Comparison of ENCODE assay signal across 8 cellular contexts in genomic region chr9:5425006-5425628, GRCh38. TPM values are rescaled to one million over a fixed set of nuclear protein-coding genes. Genes with fewer than 3 reads are reported as not detected.
A peak's percentile ranks its signal among the peaks of the same experiment; 100 is the strongest.
DNase-seq lines count a peak whose midpoint lies in the region; ATAC-seq and TF ChIP-seq lines count a peak whose summit lies in the region.

No MANE protein-coding gene starts in this region.

- H3K14ac ChIP-seq in mesenchymal stem cell (ENCODE audit: low read length in 2 of 2): no peak overlapping the region

- POLR2A ChIA-PET in activated CD4-positive, alpha-beta T cell treated with anti-CD3 and anti-CD28 coated beads for 36 hours (lab: Charles Lee): no interaction called here

- no CpG with 5 or more reads among the region's 2 CpGs for WGBS in mesenchymal stem cell

- CTCF ChIA-PET in activated CD4-positive, alpha-beta T cell treated with anti-CD3 and anti-CD28 coated beads for 36 hours (lab: Charles Lee): interaction anchor here (0.5 to 4.7 kb wide), 17 partner anchors 12 to 1055 kb away, joined by 3 to 31 read pairs (median 3); no protein-coding TSS in a partner anchor

- no peak overlapping the region for H2BK15ac ChIP-seq in mesenchymal stem cell (ENCODE audit: low read depth, poor library complexity, severe bottlenecking)

- no peak for TF ChIP-seq POLR2A in NB4 (IDR thresholded peaks at IDR 0.05; ENCODE audit: extremely low read depth, insufficient read length)

- H3K4me1 ChIP-seq in mesenchymal stem cell (ENCODE audit: control insufficient read depth, insufficient read depth, low read depth, low read length): no peaks in the 10 kb centered on the region

- H3K4me1 Mint-ChIP-seq in activated CD4-positive, alpha-beta T cell treated with anti-CD3 and anti-CD28 coated beads for 36 hours: peaks cover 15% of the 10 kb centered on the region
- H3K4me1 Mint-ChIP-seq in activated T-helper 17 cell treated with anti-CD3 and anti-CD28 coated beads, Interleukin-2, amount 50 U/mL, for 72 hours: peaks cover 20% of the 10 kb centered on the region

- ATAC-seq in activated CD4-positive, alpha-beta T cell treated with anti-CD3 and anti-CD28 coated beads for 36 hours: peak; percentile 78
- ATAC-seq in activated T-helper 17 cell treated with anti-CD3 and anti-CD28 coated beads, Interleukin-2, amount 50 U/mL, for 72 hours (replicated peaks): peak; percentile 59
- ATAC-seq in GM21723 (IDR thresholded peaks at IDR 0.05; ENCODE audit: unreplicated experiment) (no peak), HG02840 (IDR thresholded peaks at IDR 0.05; ENCODE audit: low FRiP score, unreplicated experiment) (no peak)

- no peaks in the 10 kb centered on the region for H3K27me3 ChIP-seq in mesenchymal stem cell (ENCODE audit: control insufficient read depth in 1 of 2, insufficient read depth in 1 of 2, low read length in 2 of 2)

- no peaks in the 10 kb centered on the region for H3K27me3 Mint-ChIP-seq in activated CD4-positive, alpha-beta T cell treated with anti-CD3 and anti-CD28 coated beads for 36 hours
- H3K27me3 Mint-ChIP-seq in activated T-helper 17 cell treated with anti-CD3 and anti-CD28 coated beads, Interleukin-2, amount 50 U/mL, for 72 hours: no peaks in the 10 kb centered on the region

- no peak overlapping the region for H4K91ac ChIP-seq in mesenchymal stem cell (ENCODE audit: low read length)

- no peak overlapping the region for H3K23ac ChIP-seq in mesenchymal stem cell (ENCODE audit: low read length in 2 of 2)

- no peak overlapping the region for H3K4ac ChIP-seq in mesenchymal stem cell (ENCODE audit: low read depth in 1 of 2, low read length in 2 of 2)

- H3K79me1 ChIP-seq in mesenchymal stem cell (replicated peaks; ENCODE audit: low read length, poor library complexity, severe bottlenecking): peaks cover 1% of the 10 kb centered on the region

- H2BK12ac ChIP-seq in mesenchymal stem cell (ENCODE audit: low read length in 2 of 2): no peak overlapping the region

- no peak overlapping the region for H3K9ac ChIP-seq in mesenchymal stem cell (ENCODE audit: low read length)

- TF ChIP-seq CTCF in NB4 (IDR thresholded peaks at IDR 0.05; ENCODE audit: low read depth, low read length): peak; percentile 62

- H3K36me3 ChIP-seq in mesenchymal stem cell (ENCODE audit: control insufficient read depth in 1 of 2, insufficient read depth in 2 of 2, low read depth in 1 of 2, low read length in 2 of 2): peaks cover 3 to 16% of the 10 kb centered on the region in 2 experiments

- no peak overlapping the region for H2BK5ac ChIP-seq in mesenchymal stem cell (ENCODE audit: low read depth, low read length, poor library complexity, severe bottlenecking)

- H3K9me3 Mint-ChIP-seq in activated CD4-positive, alpha-beta T cell treated with anti-CD3 and anti-CD28 coated beads for 36 hours (ENCODE audit: low read depth): no peaks in the 10 kb centered on the region
- no peaks in the 10 kb centered on the region for H3K9me3 Mint-ChIP-seq in activated T-helper 17 cell treated with anti-CD3 and anti-CD28 coated beads, Interleukin-2, amount 50 U/mL, for 72 hours

- no peak for DNase-seq in activated CD4-positive, alpha-beta T cell treated with anti-CD3 and anti-CD28 coated beads for 36 hours
- DNase-seq in activated CD4-positive, alpha-beta T cell treated with anti-CD3 and anti-CD28 coated beads for 4 hours: no peak
- peak; percentile 75 for DNase-seq in NB4 (ENCODE audit: low read depth)
- DNase-seq in mesenchymal stem cell: peak; percentile 31
- no peak for DNase-seq in DMS79 treated with DMSO at 0.1 percent for 48 hours (lab: John Stamatoyannopoulos, UW)

- H3K27ac ChIP-seq in mesenchymal stem cell (ENCODE audit: low read length, poor library complexity, severe bottlenecking): no peak overlapping the region

- no peaks in the 10 kb centered on the region for H3K9me3 ChIP-seq in mesenchymal stem cell (ENCODE audit: control insufficient read depth, low read length)

- no peak overlapping the region for H2AK5ac ChIP-seq in mesenchymal stem cell (ENCODE audit: low read length, severe bottlenecking)

- no peak overlapping the region for H3K4me2 ChIP-seq in mesenchymal stem cell (ENCODE audit: low read length, poor library complexity, severe bottlenecking)

- H3K18ac ChIP-seq in mesenchymal stem cell (ENCODE audit: low read depth in 1 of 2, low read length in 2 of 2): no peak overlapping the region

- H3K4me3 ChIP-seq in NB4 (ENCODE audit: low read depth, low read length) (no peak overlapping the region), mesenchymal stem cell (ENCODE audit: insufficient read depth in 1 of 2, low read depth in 1 of 2, low read length in 2 of 2) (no peak overlapping the region)

- intact Hi-C loops in activated CD4-positive, alpha-beta T cell treated with anti-CD3 and anti-CD28 coated beads for 36 hours (cut with DNase I, micrococcal nuclease): loop anchor here (1.0 to 10.0 kb wide), 6 partner anchors 88 to 668 kb away; partner anchors contain the start of genes RLN1 (in 1 of the 2) and RLN2 (in 1 of the 2)

- H4K8ac ChIP-seq in mesenchymal stem cell (ENCODE audit: low read length): no peak overlapping the region

- H2BK120ac ChIP-seq in mesenchymal stem cell (ENCODE audit: low read depth, low read length): no peak overlapping the region

- no peak overlapping the region for H3K4me3 Mint-ChIP-seq in activated CD4-positive, alpha-beta T cell treated with anti-CD3 and anti-CD28 coated beads for 36 hours
- no peak overlapping the region for H3K4me3 Mint-ChIP-seq in activated T-helper 17 cell treated with anti-CD3 and anti-CD28 coated beads, Interleukin-2, amount 50 U/mL, for 72 hours

- no peak overlapping the region for H3K27ac Mint-ChIP-seq in activated CD4-positive, alpha-beta T cell treated with anti-CD3 and anti-CD28 coated beads for 36 hours
- peak overlapping the region; percentile 2 for H3K27ac Mint-ChIP-seq in activated T-helper 17 cell treated with anti-CD3 and anti-CD28 coated beads, Interleukin-2, amount 50 U/mL, for 72 hours

- peaks cover 6% of the 10 kb centered on the region for H3K36me3 Mint-ChIP-seq in activated CD4-positive, alpha-beta T cell treated with anti-CD3 and anti-CD28 coated beads for 36 hours (ENCODE audit: low read depth)
- peaks cover 6% of the 10 kb centered on the region for H3K36me3 Mint-ChIP-seq in activated T-helper 17 cell treated with anti-CD3 and anti-CD28 coated beads, Interleukin-2, amount 50 U/mL, for 72 hours (ENCODE audit: low read depth)

- H2AFZ ChIP-seq in mesenchymal stem cell (ENCODE audit: low read depth, low read length): no peak overlapping the region

RNA-seq across cellular contexts. Expression of gene PLGRKT, which starts 12.6 kb away (rescaled TPM):
- 10 to 100 TPM; 44.0 to 47.9 TPM for total RNA-seq in activated CD4-positive, alpha-beta T cell treated with anti-CD3 and anti-CD28 coated beads for 36 hours
- total RNA-seq in activated T-helper 17 cell treated with anti-CD3 and anti-CD28 coated beads, Interleukin-2, amount 50 U/mL, for 72 hours: 10 to 100 TPM; 25.8 to 26.3 TPM
- polyA plus RNA-seq in mesenchymal stem cell (2013, experiment 1 of 2): 15.5 TPM
- 20.4 TPM for polyA plus RNA-seq in mesenchymal stem cell (2013, experiment 2 of 2)

RNA-seq across cellular contexts. Expression of gene CD274, which starts 25.2 kb away (rescaled TPM):
- total RNA-seq in activated CD4-positive, alpha-beta T cell treated with anti-CD3 and anti-CD28 coated beads for 36 hours: 10 to 100 TPM; 25.0 to 30.1 TPM
- 10 to 100 TPM; 35.2 to 42.2 TPM for total RNA-seq in activated T-helper 17 cell treated with anti-CD3 and anti-CD28 coated beads, Interleukin-2, amount 50 U/mL, for 72 hours
- 3.9 TPM for polyA plus RNA-seq in mesenchymal stem cell (2013, experiment 1 of 2)
- 3.9 TPM for polyA plus RNA-seq in mesenchymal stem cell (2013, experiment 2 of 2)

Comparison
In these comparisons a context has a peak if more than half of its experiments do, and no peak if none do; other contexts are left out.
1. ATAC-seq: peak in activated CD4-positive, alpha-beta T cell treated with anti-CD3 and anti-CD28 coated beads for 36 hours (single experiment) and activated T-helper 17 cell treated with anti-CD3 and anti-CD28 coated beads, Interleukin-2, amount 50 U/mL, for 72 hours (single experiment); none in GM21723 (single experiment) and HG02840 (single experiment).
2. DNase-seq: peak in NB4 (single experiment) and mesenchymal stem cell (single experiment); none in activated CD4-positive, alpha-beta T cell treated with anti-CD3 and anti-CD28 coated beads for 36 hours (single experiment), activated CD4-positive, alpha-beta T cell treated with anti-CD3 and anti-CD28 coated beads for 4 hours (0 of 2) and DMS79 treated with DMSO at 0.1 percent for 48 hours (single experiment).